ENCODE assay signal across 1 cellular context in genomic region chr3:183692436-183692835, GRCh38.
TF ChIP-seq lines count a peak whose summit lies in the region.

No MANE protein-coding gene starts in this region.

TF ChIP-seq in K562, 482 proteins besides CTCF, POLR2A, EP300 and RAD21:
- TF ChIP-seq, protein P1, sequence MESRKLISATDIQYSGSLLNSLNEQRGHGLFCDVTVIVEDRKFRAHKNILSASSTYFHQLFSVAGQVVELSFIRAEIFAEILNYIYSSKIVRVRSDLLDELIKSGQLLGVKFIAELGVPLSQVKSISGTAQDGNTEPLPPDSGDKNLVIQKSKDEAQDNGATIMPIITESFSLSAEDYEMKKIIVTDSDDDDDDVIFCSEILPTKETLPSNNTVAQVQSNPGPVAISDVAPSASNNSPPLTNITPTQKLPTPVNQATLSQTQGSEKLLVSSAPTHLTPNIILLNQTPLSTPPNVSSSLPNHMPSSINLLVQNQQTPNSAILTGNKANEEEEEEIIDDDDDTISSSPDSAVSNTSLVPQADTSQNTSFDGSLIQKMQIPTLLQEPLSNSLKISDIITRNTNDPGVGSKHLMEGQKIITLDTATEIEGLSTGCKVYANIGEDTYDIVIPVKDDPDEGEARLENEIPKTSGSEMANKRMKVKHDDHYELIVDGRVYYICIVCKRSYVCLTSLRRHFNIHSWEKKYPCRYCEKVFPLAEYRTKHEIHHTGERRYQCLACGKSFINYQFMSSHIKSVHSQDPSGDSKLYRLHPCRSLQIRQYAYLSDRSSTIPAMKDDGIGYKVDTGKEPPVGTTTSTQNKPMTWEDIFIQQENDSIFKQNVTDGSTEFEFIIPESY (CRISPR knock-in tag; IDR thresholded peaks at IDR 0.05) = peak; percentile 32; the same call in 1 of the 2 replicates
- no peak for TF ChIP-seq ETV1 (tag; conservative IDR thresholded peaks at IDR 0.05; ENCODE audit: low read depth)
- TF ChIP-seq ZBTB7A (IDR thresholded peaks at IDR 0.05; ENCODE audit: borderline replicate concordance, control insufficient read depth, low read depth, low read length) = no peak
